ENCODE assay signal across 8 cellular contexts in genomic region chr3:169764164-169764452, GRCh38. TPM values are rescaled to one million over a fixed set of nuclear protein-coding genes. Genes with fewer than 3 reads are reported as not detected.
DNase-seq lines count a peak whose midpoint lies in the region; ATAC-seq, FAIRE-seq and TF ChIP-seq lines count a peak whose summit lies in the region.

No MANE protein-coding gene starts in this region.

- H3K36me3 ChIP-seq in heart right ventricle (no peaks in the 10 kb centered on the region), sigmoid colon (no peaks in the 10 kb centered on the region)

- H3K4me3 Mint-ChIP-seq in activated T-helper 1 cell treated with anti-CD3 and anti-CD28 coated beads, Interleukin-12 subunit alpha, Interleukin-12 subunit beta, Interleukin-2, Interleukin-4 antibody, amounts not matched to agents 30 ng/mL and 10 ng/mL and 1 ng/mL, durations not matched to agents 14 hours and 24 hours and 36 hours: peak overlapping the region; percentile 96

- peak overlapping the region; percentile 98 for H3K27ac Mint-ChIP-seq in activated T-helper 1 cell treated with anti-CD3 and anti-CD28 coated beads, Interleukin-12 subunit alpha, Interleukin-12 subunit beta, Interleukin-2, Interleukin-4 antibody, amounts not matched to agents 30 ng/mL and 10 ng/mL and 1 ng/mL, durations not matched to agents 14 hours and 24 hours and 36 hours

- no peak for TF ChIP-seq EP300 in sigmoid colon (IDR thresholded peaks at IDR 0.05)

- H3K36me3 Mint-ChIP-seq in activated T-helper 1 cell treated with anti-CD3 and anti-CD28 coated beads, Interleukin-12 subunit alpha, Interleukin-12 subunit beta, Interleukin-2, Interleukin-4 antibody, amounts not matched to agents 30 ng/mL and 10 ng/mL and 1 ng/mL, durations not matched to agents 14 hours and 24 hours and 36 hours (ENCODE audit: low read depth): peaks cover 2% of the 10 kb centered on the region

- H3K4me1 ChIP-seq in heart right ventricle: peaks cover 0 to 20% (median 5%) of the 10 kb centered on the region in 9 donors
- peaks cover 0 to 13% (median 4%) of the 10 kb centered on the region in 4 donors for H3K4me1 ChIP-seq in sigmoid colon

- H3K27me3 Mint-ChIP-seq in activated T-helper 1 cell treated with anti-CD3 and anti-CD28 coated beads, Interleukin-12 subunit alpha, Interleukin-12 subunit beta, Interleukin-2, Interleukin-4 antibody, amounts not matched to agents 30 ng/mL and 10 ng/mL and 1 ng/mL, durations not matched to agents 14 hours and 24 hours and 36 hours (ENCODE audit: insufficient read depth): peaks cover 5% of the 10 kb centered on the region

- no peak for FAIRE-seq in GM12891 (lab: Jason Lieb, UNC)

- peak overlapping the region; percentile 57 to 95 (median 89) for H3K4me3 ChIP-seq in heart right ventricle
- H3K4me3 ChIP-seq in sigmoid colon: peak overlapping the region; percentile 69 to 74 (median 72)

- H3K27ac ChIP-seq in heart right ventricle: peak overlapping the region; percentile 95 to 100 (median 98)
- H3K27ac ChIP-seq in sigmoid colon: peak overlapping the region; percentile 93 to 95 (median 94)

- TF ChIP-seq CTCF in heart right ventricle (IDR thresholded peaks at IDR 0.05): no peak
- TF ChIP-seq CTCF in sigmoid colon (IDR thresholded peaks at IDR 0.05): no peak

- DNase-seq in GM12891 (ENCODE audit: insufficient read length, low spot score) (no peak), LoVo (ENCODE audit: low spot score) (peak; percentile 54), heart right ventricle (no peak), sigmoid colon (no peak), Ammon's horn (ENCODE audit: low spot score) (no peak)
- DNase-seq in activated T-helper 1 cell treated with anti-CD3 and anti-CD28 coated beads, Interleukin-12 subunit alpha, Interleukin-12 subunit beta, Interleukin-2, Interleukin-4 antibody, amounts not matched to agents 30 ng/mL and 10 ng/mL and 1 ng/mL, durations not matched to agents 14 hours and 24 hours and 36 hours (ENCODE audit: low spot score): no peak
- DNase-seq in stimulated activated CD4-positive, alpha-beta T cell treated with anti-CD3 and anti-CD28 coated beads, Interleukin-2, amount 100 ng/mL, for 48 hours: no peak

- TF ChIP-seq POLR2A in GM12891 (IDR thresholded peaks at IDR 0.05; ENCODE audit: low read depth, low read length) (0 out of 2 replicates have a peak, but pooled peaks have one; percentile 34), sigmoid colon (IDR thresholded peaks at IDR 0.05) (no peak)

- intact Hi-C loops in activated T-helper 1 cell treated with anti-CD3 and anti-CD28 coated beads, Interleukin-12 subunit alpha, Interleukin-12 subunit beta, Interleukin-2, Interleukin-4 antibody, amounts not matched to agents 30 ng/mL and 10 ng/mL and 1 ng/mL, durations not matched to agents 14 hours and 24 hours and 36 hours (cut with micrococcal nuclease): loop anchor here (2.0 to 10.0 kb wide), 8 partner anchors 49 to 1669 kb away; partner anchors contain the start of genes GOLIM4, LRRC34, LRRIQ4 and PHC3
- intact Hi-C loops in heart right ventricle (cut with DNase I) (loop anchor here in 4 of 10 donors (2.0 to 10.0 kb wide), 3 partner anchors 201 to 619 kb away; partner anchors contain the start of gene SEC62 (in 2 of the 4)), sigmoid colon (cut with DNase I) (loop anchor here (2.0 to 10.0 kb wide), 3 partner anchors 102 to 619 kb away; partner anchors contain the start of genes MECOM and SEC62)

- H3K9me3 ChIP-seq in heart right ventricle: peaks cover 0 to 14% (median 0%) of the 10 kb centered on the region in 11 donors
- peaks cover 0 to 2% (median 0%) of the 10 kb centered on the region in 4 donors for H3K9me3 ChIP-seq in sigmoid colon

- H3K27me3 ChIP-seq in heart right ventricle (no peaks in the 10 kb centered on the region), sigmoid colon (no peaks in the 10 kb centered on the region)

- peaks cover 28% of the 10 kb centered on the region for H3K4me1 Mint-ChIP-seq in activated T-helper 1 cell treated with anti-CD3 and anti-CD28 coated beads, Interleukin-12 subunit alpha, Interleukin-12 subunit beta, Interleukin-2, Interleukin-4 antibody, amounts not matched to agents 30 ng/mL and 10 ng/mL and 1 ng/mL, durations not matched to agents 14 hours and 24 hours and 36 hours (ENCODE audit: low read depth)

- H3K9me3 Mint-ChIP-seq in activated T-helper 1 cell treated with anti-CD3 and anti-CD28 coated beads, Interleukin-12 subunit alpha, Interleukin-12 subunit beta, Interleukin-2, Interleukin-4 antibody, amounts not matched to agents 30 ng/mL and 10 ng/mL and 1 ng/mL, durations not matched to agents 14 hours and 24 hours and 36 hours: no peaks in the 10 kb centered on the region

- ATAC-seq in GM21825 (IDR thresholded peaks at IDR 0.05; ENCODE audit: unreplicated experiment) (peak; percentile 29), heart right ventricle (peak; percentile 54 to 78 (median 70))

- WGBS in heart right ventricle, 2 donors: 17 to 20% methylated on average over 8 of the region's 8 CpGs
- 7 to 9% methylated on average over 8 of the region's 8 CpGs for WGBS in sigmoid colon, 2 donors

TF ChIP-seq in GM12891, 5 proteins besides CTCF, POLR2A, EP300 and RAD21:
- TF ChIP-seq PAX5 (IDR thresholded peaks at IDR 0.05; ENCODE audit: insufficient read depth, low read length, severe bottlenecking): no peak
- peak; percentile 81 for TF ChIP-seq SPI1 (IDR thresholded peaks at IDR 0.05; ENCODE audit: low read depth, low read length)
- no peak for TF ChIP-seq POU2F2 (IDR thresholded peaks at IDR 0.05; ENCODE audit: low read depth, low read length)
- no peak for TF ChIP-seq TAF1 (IDR thresholded peaks at IDR 0.05; ENCODE audit: low read depth, low read length)
- TF ChIP-seq POLR2AphosphoS5 (IDR thresholded peaks at IDR 0.05; ENCODE audit: low read depth, low read length): no peak

RNA-seq across cellular contexts. Expression of gene TERC, which starts 0.8 kb away (rescaled TPM):
- not detected for polyA plus RNA-seq in GM12891 (2012; ENCODE audit: low read depth, missing spikeins)
- 3.1 and 3.4 TPM in 2 replicates for total RNA-seq in activated T-helper 1 cell treated with anti-CD3 and anti-CD28 coated beads, Interleukin-12 subunit alpha, Interleukin-12 subunit beta, Interleukin-2, Interleukin-4 antibody, amounts not matched to agents 30 ng/mL and 10 ng/mL and 1 ng/mL, durations not matched to agents 14 hours and 24 hours and 36 hours
- total RNA-seq in heart right ventricle (1 to 10 TPM in 6 of 10 donors, under 1 TPM in 1, not detected in 3; 0.81 to 5.1 (median 2.8) TPM), sigmoid colon (100 to 1,000 TPM in 3 of 4 donors, 10 to 100 TPM in 1; 65.3 to 220 (median 125) TPM)
- polyA plus RNA-seq in heart right ventricle (under 1 TPM in 1 of 2 donors, not detected in 1; 0.20 TPM), sigmoid colon (under 1 TPM in 1 of 3 donors, not detected in 2; 0.44 TPM)

RNA-seq across cellular contexts. Expression of gene ACTRT3, which starts 5.3 kb away (rescaled TPM):
- 0.30 TPM for polyA plus RNA-seq in GM12891 (2012; ENCODE audit: low read depth, missing spikeins)
- total RNA-seq in activated T-helper 1 cell treated with anti-CD3 and anti-CD28 coated beads, Interleukin-12 subunit alpha, Interleukin-12 subunit beta, Interleukin-2, Interleukin-4 antibody, amounts not matched to agents 30 ng/mL and 10 ng/mL and 1 ng/mL, durations not matched to agents 14 hours and 24 hours and 36 hours: 1.1 and 1.3 TPM in 2 replicates
- total RNA-seq in heart right ventricle (1 to 10 TPM in 1 of 10 donors, under 1 TPM in 9; 0.30 to 1.1 (median 0.50) TPM), sigmoid colon (1 to 10 TPM in 3 of 4 donors, under 1 TPM in 1; 0.99 to 4.4 (median 1.4) TPM)
- polyA plus RNA-seq in heart right ventricle (under 1 TPM; 0.15 to 0.52 TPM), sigmoid colon (1 to 10 TPM in 2 of 3 donors, under 1 TPM in 1; 0.69 to 1.4 (median 1.2) TPM)

RNA-seq across cellular contexts. Expression of gene MYNN, which starts 9.1 kb away (rescaled TPM):
- 10.3 TPM for polyA plus RNA-seq in GM12891 (2012; ENCODE audit: low read depth, missing spikeins)
- total RNA-seq in activated T-helper 1 cell treated with anti-CD3 and anti-CD28 coated beads, Interleukin-12 subunit alpha, Interleukin-12 subunit beta, Interleukin-2, Interleukin-4 antibody, amounts not matched to agents 30 ng/mL and 10 ng/mL and 1 ng/mL, durations not matched to agents 14 hours and 24 hours and 36 hours: 14.5 and 16.8 TPM in 2 replicates
- total RNA-seq in heart right ventricle (10 to 100 TPM; 10.1 to 13.6 (median 12.0) TPM), sigmoid colon (10 to 100 TPM; 15.5 to 24.4 (median 21.2) TPM)
- polyA plus RNA-seq in heart right ventricle (1 to 10 TPM; 5.9 to 6.7 TPM), sigmoid colon (1 to 10 TPM; 7.6 to 9.9 (median 9.6) TPM)

RNA-seq across cellular contexts. Expression of gene LRRIQ4, which starts 48.6 kb away (rescaled TPM):
- 0.21 TPM for polyA plus RNA-seq in GM12891 (2012; ENCODE audit: low read depth, missing spikeins)
- 0.10 and 0.12 TPM in 2 replicates for total RNA-seq in activated T-helper 1 cell treated with anti-CD3 and anti-CD28 coated beads, Interleukin-12 subunit alpha, Interleukin-12 subunit beta, Interleukin-2, Interleukin-4 antibody, amounts not matched to agents 30 ng/mL and 10 ng/mL and 1 ng/mL, durations not matched to agents 14 hours and 24 hours and 36 hours
- total RNA-seq in heart right ventricle (under 1 TPM in 2 of 10 donors, not detected in 8; 0.14 to 0.24 TPM), sigmoid colon (not detected)
- polyA plus RNA-seq in heart right ventricle (not detected), sigmoid colon (not detected)

RNA-seq across cellular contexts. Expression of gene LRRC34, which starts 48.6 kb away (rescaled TPM):
- 5.0 TPM for polyA plus RNA-seq in GM12891 (2012; ENCODE audit: low read depth, missing spikeins)
- 2.8 and 2.9 TPM in 2 replicates for total RNA-seq in activated T-helper 1 cell treated with anti-CD3 and anti-CD28 coated beads, Interleukin-12 subunit alpha, Interleukin-12 subunit beta, Interleukin-2, Interleukin-4 antibody, amounts not matched to agents 30 ng/mL and 10 ng/mL and 1 ng/mL, durations not matched to agents 14 hours and 24 hours and 36 hours
- 1 to 10 TPM in 8 of 10 donors, under 1 TPM in 2; 0.66 to 3.1 (median 1.6) TPM for total RNA-seq in heart right ventricle
- polyA plus RNA-seq in heart right ventricle: 1 to 10 TPM in 1 of 2 donors, under 1 TPM in 1; 0.80 to 4.4 TPM
- total RNA-seq in sigmoid colon: 1 to 10 TPM; 1.1 to 3.9 (median 2.3) TPM
- polyA plus RNA-seq in sigmoid colon: 1 to 10 TPM in 1 of 3 donors, under 1 TPM in 1, not detected in 1; 0.60 to 1.1 TPM

Comparison
In these comparisons a context has a peak if more than half of its experiments do, and no peak if none do; other contexts are left out.
1. RNA of gene TERC, which starts 0.8 kb away (total RNA-seq): 65.3 to 220 TPM in sigmoid colon; 3.1 to 3.4 TPM in activated T-helper 1 cell treated with anti-CD3 and anti-CD28 coated beads, Interleukin-12 subunit alpha, Interleukin-12 subunit beta, Interleukin-2, Interleukin-4 antibody, amounts not matched to agents 30 ng/mL and 10 ng/mL and 1 ng/mL, durations not matched to agents 14 hours and 24 hours and 36 hours and 0.81 to 5.1 TPM in heart right ventricle; every median in the first group is over 10 times any median in the second.